34 cellular contexts compared by ENCODE assay signal in the genomic region with DNA sequence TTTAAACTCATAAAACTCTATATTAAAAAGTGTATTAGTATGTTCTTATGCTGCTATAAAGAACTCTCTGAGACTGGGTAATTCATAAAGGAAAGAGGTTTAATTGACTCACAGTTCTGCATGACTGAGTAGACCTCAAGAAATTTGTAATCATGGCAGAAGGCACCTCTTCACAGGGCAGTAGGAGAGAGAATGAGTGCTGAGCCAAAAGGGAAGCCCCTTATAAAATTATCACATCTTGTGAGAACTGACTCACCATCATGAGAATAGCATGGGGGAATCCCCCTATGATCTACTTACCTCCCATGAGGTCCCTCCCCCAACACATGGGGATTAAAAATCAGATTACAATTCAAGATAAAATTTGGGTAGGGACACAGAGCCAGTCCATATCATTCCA.
"Had no signal": no experiment of that assay in that cellular context is flagged by ENCODE, and none has a peak within 500 bp of the region (broad histone marks: within the 10 kb centered on the region; RNA-seq: fewer than 3 reads in every experiment).

No MANE protein-coding gene starts in this region.

- H3K9me3 Mint-ChIP-seq: activated naive CD4-positive, alpha-beta T cell treated with anti-CD3 and anti-CD28 coated beads, Interleukin-2, amount 10 ng/mL, durations not matched to agents 7 days and 5 days; activated naive CD4-positive, alpha-beta T cell treated with anti-CD3 and anti-CD28 coated beads, Interleukin-2, amount 50 U/mL, for 24 hours; activated T-helper 1 cell treated with anti-CD3 and anti-CD28 coated beads, Interleukin-12 subunit alpha, Interleukin-12 subunit beta, Interleukin-2, Interleukin-4 antibody, amounts not matched to agents 30 ng/mL and 10 ng/mL and 1 ng/mL, durations not matched to agents 14 hours and 24 hours and 36 hours; activated T-helper 17 cell treated with anti-CD3 and anti-CD28 coated beads, Interleukin-2, amount 50 U/mL, for 72 hours had no signal

- H3K4me3 Mint-ChIP-seq: activated naive CD4-positive, alpha-beta T cell treated with anti-CD3 and anti-CD28 coated beads for 36 hours; activated naive CD4-positive, alpha-beta T cell treated with anti-CD3 and anti-CD28 coated beads, Interleukin-2, amount 10 ng/mL, durations not matched to agents 7 days and 5 days; activated naive CD4-positive, alpha-beta T cell treated with anti-CD3 and anti-CD28 coated beads, Interleukin-2, amount 50 U/mL, for 24 hours; activated naive CD8-positive, alpha-beta T cell; activated naive CD8-positive, alpha-beta T cell treated with anti-CD3 and anti-CD28 coated beads for 36 hours; activated naive CD8-positive, alpha-beta T cell treated with anti-CD3 and anti-CD28 coated beads, Interleukin-2, amount 10 ng/mL, durations not matched to agents 7 days and 5 days; activated naive CD8-positive, alpha-beta T cell treated with anti-CD3 and anti-CD28 coated beads, Interleukin-2, amount 50 U/mL, for 24 hours; activated T-cell treated with anti-CD3 and anti-CD28 coated beads, Interleukin-2, amount 50 U/mL, for 24 hours; activated T-cell treated with anti-CD3 and anti-CD28 coated beads, Interleukin-2, amount 50 U/mL, for 4 hours; activated T-cell treated with anti-CD3 and anti-CD28 coated beads, Interleukin-2, amount 50 U/mL, for 72 hours; activated T-helper 1 cell treated with anti-CD3 and anti-CD28 coated beads, Interleukin-12 subunit alpha, Interleukin-12 subunit beta, Interleukin-2, Interleukin-4 antibody, amounts not matched to agents 30 ng/mL and 10 ng/mL and 1 ng/mL, durations not matched to agents 14 hours and 24 hours and 36 hours; activated T-helper 17 cell treated with anti-CD3 and anti-CD28 coated beads, Interleukin-2, amount 50 U/mL, for 72 hours; brain; central memory CD8-positive, alpha-beta T cell had no signal

- H3K4me1 Mint-ChIP-seq: activated naive CD4-positive, alpha-beta T cell treated with anti-CD3 and anti-CD28 coated beads, Interleukin-2, amount 10 ng/mL, durations not matched to agents 7 days and 5 days; activated naive CD4-positive, alpha-beta T cell treated with anti-CD3 and anti-CD28 coated beads, Interleukin-2, amount 50 U/mL, for 24 hours; activated naive CD8-positive, alpha-beta T cell treated with anti-CD3 and anti-CD28 coated beads for 36 hours; activated naive CD8-positive, alpha-beta T cell treated with anti-CD3 and anti-CD28 coated beads, Interleukin-2, amount 10 ng/mL, durations not matched to agents 7 days and 5 days; activated T-helper 17 cell treated with anti-CD3 and anti-CD28 coated beads, Interleukin-2, amount 50 U/mL, for 72 hours; brain; central memory CD8-positive, alpha-beta T cell had no signal

- DNase-seq: activated effector memory CD4-positive, alpha-beta T cell treated with anti-CD3 and anti-CD28 coated beads, Interleukin-2, amount 50 U/mL, for 16 hours; activated effector memory CD4-positive, alpha-beta T cell treated with Interleukin-2 at 50 U/mL for 16 hours; activated gamma-delta T cell; activated gamma-delta T cell treated with Interleukin-2 at 50 U/mL for 16 hours; activated naive CD4-positive, alpha-beta T cell; activated naive CD4-positive, alpha-beta T cell treated with anti-CD3 and anti-CD28 coated beads for 36 hours; activated naive CD4-positive, alpha-beta T cell treated with anti-CD3 and anti-CD28 coated beads, Interleukin-2, amount 10 ng/mL, durations not matched to agents 7 days and 5 days; activated naive CD4-positive, alpha-beta T cell treated with anti-CD3 and anti-CD28 coated beads, Interleukin-2, amount 50 U/mL, for 16 hours; activated naive CD4-positive, alpha-beta T cell treated with Interleukin-2 at 50 U/mL for 16 hours; activated naive CD8-positive, alpha-beta T cell treated with anti-CD3 and anti-CD28 coated beads for 36 hours; activated naive CD8-positive, alpha-beta T cell treated with anti-CD3 and anti-CD28 coated beads, Interleukin-2, amount 10 ng/mL, durations not matched to agents 7 days and 5 days; activated naive CD8-positive, alpha-beta T cell treated with anti-CD3 and anti-CD28 coated beads, Interleukin-2, amount 50 U/mL, for 24 hours; activated T-cell treated with anti-CD3 and anti-CD28 coated beads, Interleukin-2, amount 50 U/mL, for 24 hours; activated T-cell treated with anti-CD3 and anti-CD28 coated beads, Interleukin-2, amount 50 U/mL, for 4 hours; activated T-cell treated with anti-CD3 and anti-CD28 coated beads, Interleukin-2, amount 50 U/mL, for 48 hours; activated T-cell treated with anti-CD3 and anti-CD28 coated beads, Interleukin-2, amount 50 U/mL, for 72 hours; adrenal gland; amniotic stem cell; amygdala; anterior cingulate cortex; aorta; body of pancreas; brain microvascular endothelial cell; caudate nucleus; central memory CD4-positive, alpha-beta T cell; cerebellar nuclear complex had no signal

- H3K27ac Mint-ChIP-seq: activated naive CD4-positive, alpha-beta T cell treated with anti-CD3 and anti-CD28 coated beads for 36 hours; activated naive CD4-positive, alpha-beta T cell treated with anti-CD3 and anti-CD28 coated beads, Interleukin-2, amount 10 ng/mL, durations not matched to agents 7 days and 5 days; activated naive CD4-positive, alpha-beta T cell treated with anti-CD3 and anti-CD28 coated beads, Interleukin-2, amount 50 U/mL, for 24 hours; activated naive CD4-positive, alpha-beta T cell treated with anti-CD3 and anti-CD28 coated beads, Interleukin-2, amount 50 U/mL, for 72 hours; activated naive CD8-positive, alpha-beta T cell; activated naive CD8-positive, alpha-beta T cell treated with anti-CD3 and anti-CD28 coated beads for 36 hours; activated naive CD8-positive, alpha-beta T cell treated with anti-CD3 and anti-CD28 coated beads, Interleukin-2, amount 10 ng/mL, durations not matched to agents 7 days and 5 days; activated naive CD8-positive, alpha-beta T cell treated with anti-CD3 and anti-CD28 coated beads, Interleukin-2, amount 50 U/mL, for 24 hours; activated T-cell treated with anti-CD3 and anti-CD28 coated beads, Interleukin-2, amount 50 U/mL, for 24 hours; activated T-cell treated with anti-CD3 and anti-CD28 coated beads, Interleukin-2, amount 50 U/mL, for 72 hours; activated T-helper 1 cell treated with anti-CD3 and anti-CD28 coated beads, Interleukin-12 subunit alpha, Interleukin-12 subunit beta, Interleukin-2, Interleukin-4 antibody, amounts not matched to agents 30 ng/mL and 10 ng/mL and 1 ng/mL, durations not matched to agents 14 hours and 24 hours and 36 hours; activated T-helper 17 cell treated with anti-CD3 and anti-CD28 coated beads, Interleukin-2, amount 50 U/mL, for 72 hours; activated T-helper 2 cell treated with anti-CD3 and anti-CD28 coated beads, Interferon-gamma antibody, Interleukin-2, Interleukin-4, amounts not matched to agents 10 μg/mL and 5 μg/mL and 100 μg/mL, durations not matched to agents 14 hours and 24 hours and 36 hours; brain had no signal

- ATAC-seq: activated naive CD8-positive, alpha-beta T cell treated with anti-CD3 and anti-CD28 coated beads, Interleukin-2, amount 50 U/mL, for 24 hours; activated T-cell treated with anti-CD3 and anti-CD28 coated beads, Interleukin-2, amount 50 U/mL, for 72 hours; activated T-helper 17 cell treated with anti-CD3 and anti-CD28 coated beads, Interleukin-2, amount 50 U/mL, for 72 hours; body of pancreas had no signal

- H3K27me3 Mint-ChIP-seq: activated naive CD4-positive, alpha-beta T cell treated with anti-CD3 and anti-CD28 coated beads, Interleukin-2, amount 10 ng/mL, durations not matched to agents 7 days and 5 days; activated naive CD4-positive, alpha-beta T cell treated with anti-CD3 and anti-CD28 coated beads, Interleukin-2, amount 50 U/mL, for 24 hours; activated naive CD8-positive, alpha-beta T cell; activated naive CD8-positive, alpha-beta T cell treated with anti-CD3 and anti-CD28 coated beads for 36 hours; activated naive CD8-positive, alpha-beta T cell treated with anti-CD3 and anti-CD28 coated beads, Interleukin-2, amount 10 ng/mL, durations not matched to agents 7 days and 5 days; activated naive CD8-positive, alpha-beta T cell treated with anti-CD3 and anti-CD28 coated beads, Interleukin-2, amount 50 U/mL, for 24 hours; activated T-cell treated with anti-CD3 and anti-CD28 coated beads, Interleukin-2, amount 50 U/mL, for 24 hours; activated T-helper 17 cell treated with anti-CD3 and anti-CD28 coated beads, Interleukin-2, amount 50 U/mL, for 72 hours; brain; central memory CD8-positive, alpha-beta T cell had no signal

- H3K36me3 Mint-ChIP-seq: activated naive CD4-positive, alpha-beta T cell treated with anti-CD3 and anti-CD28 coated beads, Interleukin-2, amount 10 ng/mL, durations not matched to agents 7 days and 5 days; activated naive CD4-positive, alpha-beta T cell treated with anti-CD3 and anti-CD28 coated beads, Interleukin-2, amount 50 U/mL, for 24 hours; activated naive CD8-positive, alpha-beta T cell; activated naive CD8-positive, alpha-beta T cell treated with anti-CD3 and anti-CD28 coated beads for 36 hours; activated naive CD8-positive, alpha-beta T cell treated with anti-CD3 and anti-CD28 coated beads, Interleukin-2, amount 10 ng/mL, durations not matched to agents 7 days and 5 days; brain had no signal
